Comparison of ENCODE assay signal across 13 cellular contexts in the genomic region with DNA sequence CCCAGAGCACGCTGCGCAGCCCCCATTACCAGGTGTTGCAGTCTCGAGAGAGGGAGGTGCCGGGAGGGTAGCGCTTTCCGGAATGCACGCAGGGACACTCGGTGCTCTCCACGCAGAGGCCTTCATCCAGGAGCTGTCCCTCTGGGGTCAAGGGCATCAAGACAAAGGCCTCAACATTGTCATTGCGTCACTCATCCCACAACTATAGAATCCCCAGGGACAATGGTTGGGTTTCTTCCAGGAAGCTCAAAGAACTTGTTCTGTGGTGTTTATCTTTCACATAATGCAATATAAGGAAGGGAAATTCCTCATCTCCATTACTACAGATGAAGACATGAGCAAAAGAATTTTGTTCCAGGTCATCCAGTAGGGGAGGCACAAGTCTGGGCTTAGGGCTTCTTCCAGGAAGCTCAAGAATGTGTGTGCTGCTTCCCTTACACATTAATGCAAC. TPM values are rescaled to one million over a fixed set of nuclear protein-coding genes. Genes with fewer than 3 reads are reported as not detected.
A peak's percentile ranks its signal among the peaks of the same experiment; 100 is the strongest.
DNase-seq lines count a peak whose midpoint lies in the region; ATAC-seq, FAIRE-seq and TF ChIP-seq lines count a peak whose summit lies in the region.
"Had no signal": no experiment of that assay in that cellular context is flagged by ENCODE, and none has a peak within 500 bp of the region (broad histone marks: within the 10 kb centered on the region; RNA-seq: fewer than 3 reads in every experiment).

No MANE protein-coding gene starts in this region.

- peak; percentile 56 for TF ChIP-seq CTCF in cardiac muscle cell (IDR thresholded peaks at IDR 0.05; ENCODE audit: low read depth, low read length)
- peak; percentile 67 for TF ChIP-seq CTCF in choroid plexus epithelial cell (conservative IDR thresholded peaks at IDR 0.05; ENCODE audit: low read depth, low read length)
- peak; percentile 22 to 56 (median 33) for TF ChIP-seq CTCF in keratinocyte (optimal IDR thresholded peaks at IDR 0.05 in 1 of 3, IDR thresholded peaks at IDR 0.05 in 1 of 3, conservative IDR thresholded peaks at IDR 0.05 in 1 of 3; ENCODE audit: extremely low read depth in 1 of 3, insufficient read depth in 2 of 3, low read length in 3 of 3)

- H3K9me1 ChIP-seq in keratinocyte (ENCODE audit: control insufficient read depth, extremely low read depth, insufficient read depth, low read length): no peaks in the 10 kb centered on the region

- H3K9me3 ChIP-seq in cardiac muscle cell (ENCODE audit: low read depth): no peaks in the 10 kb centered on the region
- H3K9me3 ChIP-seq in keratinocyte (ENCODE audit: control insufficient read depth, low read depth, low read length): no peaks in the 10 kb centered on the region
- H3K9me3 ChIP-seq: A549 had no signal

- DNase-seq in cardiac muscle cell (ENCODE audit: low read depth in 1 of 2, low spot score in 1 of 2): peak in 1 of 2 donors; percentile 92
- DNase-seq in Right ventricle myocardium inferior (ENCODE audit: missing footprints): no peak
- DNase-seq in choroid plexus epithelial cell (ENCODE audit: low read depth): peak; percentile 91
- DNase-seq in keratinocyte (ENCODE audit: low read depth, low spot score): no peak
- DNase-seq in nucleus accumbens (lab: John Stamatoyannopoulos, UW): no peak
- DNase-seq: activated T-cell treated with anti-CD3 and anti-CD28 coated beads, Interleukin-2, amount 50 U/mL, for 72 hours; naive B cell; NCI-H446 treated with DMSO at 0.1 percent for 48 hours had no signal

- H3K4me3 ChIP-seq in cardiac muscle cell (no peak overlapping the region), choroid plexus epithelial cell (ENCODE audit: low read depth, low read length) (no peak overlapping the region), keratinocyte (ENCODE audit: control insufficient read depth in 2 of 3, extremely low read depth in 1 of 3, insufficient read depth in 2 of 3, low read depth in 1 of 3, low read length in 3 of 3) (no peak overlapping the region)
- H3K4me3 ChIP-seq: A549 had no signal

- H3K4me2 ChIP-seq in keratinocyte (ENCODE audit: control insufficient read depth, extremely low read depth, insufficient read depth, low read depth, low read length): no peak overlapping the region
- H3K4me2 ChIP-seq: A549 had no signal

- no peak overlapping the region for H3K9ac ChIP-seq in keratinocyte (ENCODE audit: control insufficient read depth, extremely low read depth, insufficient read depth, low read length)

- no peak for ATAC-seq in Right ventricle myocardium inferior
- ATAC-seq in GM18873 (IDR thresholded peaks at IDR 0.05; ENCODE audit: low FRiP score, unreplicated experiment): no peak
- ATAC-seq in HG03571 (IDR thresholded peaks at IDR 0.05; ENCODE audit: unreplicated experiment): no peak
- no peak for ATAC-seq in HG02852 (IDR thresholded peaks at IDR 0.05; ENCODE audit: unreplicated experiment)
- ATAC-seq: activated T-cell treated with anti-CD3 and anti-CD28 coated beads, Interleukin-2, amount 50 U/mL, for 72 hours had no signal

- H4K20me1 ChIP-seq in keratinocyte (ENCODE audit: control insufficient read depth, extremely low read depth, insufficient read depth, low read length): no peaks in the 10 kb centered on the region

- H3K27me3 ChIP-seq in cardiac muscle cell (no peaks in the 10 kb centered on the region), keratinocyte (ENCODE audit: control insufficient read depth, extremely low read depth, insufficient read depth, low read length) (peaks cover 4% of the 10 kb centered on the region)

- H3K4me1 ChIP-seq in cardiac muscle cell (ENCODE audit: low read depth): no peaks in the 10 kb centered on the region
- no peaks in the 10 kb centered on the region for H3K4me1 ChIP-seq in keratinocyte (ENCODE audit: control insufficient read depth, extremely low read depth, insufficient read depth, low read length)

- dilution Hi-C loops in keratinocyte (cut with MboI; ENCODE audit: extremely low pct_ligation_motif_present, low sequenced_read_pairs): no loop called here

- no peaks in the 10 kb centered on the region for H3K36me3 ChIP-seq in cardiac muscle cell
- H3K36me3 ChIP-seq in keratinocyte (ENCODE audit: control insufficient read depth in 2 of 2, extremely low read depth in 1 of 2, insufficient read depth in 2 of 2, low read length in 2 of 2): no peaks in the 10 kb centered on the region

- intact Hi-C loops in Right ventricle myocardium inferior (cut with DNase I): loop anchor here (5.0 kb wide), 3 partner anchors 50 to 205 kb away; partner anchors contain the start of gene VWF

- H2AFZ ChIP-seq in keratinocyte (ENCODE audit: control insufficient read depth, low read length): no peak overlapping the region

- no peak overlapping the region for H3K27ac ChIP-seq in cardiac muscle cell
- no peak overlapping the region for H3K27ac ChIP-seq in keratinocyte (ENCODE audit: control insufficient read depth, insufficient read depth, low read length)
- H3K27ac ChIP-seq: A549 had no signal

- peak; percentile 67 for FAIRE-seq in keratinocyte (lab: Jason Lieb, UNC)
- FAIRE-seq: A549 had no signal

- H3K79me2 ChIP-seq in keratinocyte (ENCODE audit: control insufficient read depth, insufficient read depth, low read length): no peaks in the 10 kb centered on the region

RNA-seq across cellular contexts. Expression of gene VWF, which starts 52.1 kb away (rescaled TPM):
- total RNA-seq in cardiac muscle cell (0.03 and 0.14 TPM in 2 replicates), Right ventricle myocardium inferior (244 TPM)
- polyA plus RNA-seq in cardiac muscle cell (not detected in 2 replicates), keratinocyte (0.01 to 0.03 TPM in 2 of 3 replicates, not detected in the other)
- 0.61 TPM for polyA plus RNA-seq in keratinocyte (2011; ENCODE audit: low read depth)
- not detected in 2 replicates for polyA plus RNA-seq in keratinocyte (2011; cell fraction: cytosol; rRNA removed)
- 0.05 and 0.22 TPM in 2 replicates for polyA plus RNA-seq in keratinocyte (2011; cell fraction: nucleus; rRNA removed)
- 0.30 TPM in 1 of 2 replicates, not detected in the other for polyA plus RNA-seq in keratinocyte (2012; ENCODE audit: low replicate concordance)
- 0.03 to 2.7 TPM (median 0.13 TPM) in 3 replicates for polyA minus RNA-seq in keratinocyte
- polyA minus RNA-seq in keratinocyte (2011; cell fraction: cytosol; rRNA and poly(A)+ RNA removed): not detected
- polyA minus RNA-seq in keratinocyte (2011; cell fraction: nucleus; rRNA and poly(A)+ RNA removed): 0.11 and 0.54 TPM in 2 replicates
- total RNA-seq: Daoy had no signal

Comparison
In these comparisons a context has a peak if more than half of its experiments do, and no peak if none do; other contexts are left out.
1. RNA of gene VWF, which starts 52.1 kb away (total RNA-seq): 244 TPM in Right ventricle myocardium inferior (single experiment); 0.03 to 0.14 TPM in cardiac muscle cell; every median in the first group is over 100 times any median in the second.
2. Peak in every context shown above with its lines, with median percentiles within 50 percentile points of each other: CTCF ChIP-seq.